In the genomic region with DNA sequence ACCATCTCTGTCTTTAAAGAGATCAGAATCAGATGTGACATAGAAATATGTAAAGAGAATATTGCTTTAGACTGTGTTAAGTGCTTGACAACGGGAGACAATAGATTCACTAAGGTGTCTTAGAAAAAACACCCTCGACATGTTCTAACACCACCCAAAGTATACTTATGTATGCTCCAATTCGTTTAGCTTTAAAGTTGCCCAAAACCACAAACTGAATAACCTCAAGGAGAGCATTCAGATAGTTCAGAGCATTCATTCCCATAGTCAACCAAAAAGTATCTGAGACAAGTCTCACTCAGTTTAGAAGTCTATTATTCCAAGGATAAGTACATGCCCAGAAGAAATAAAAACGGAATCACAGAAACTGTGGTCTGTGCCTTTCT, we compare ENCODE assay signal across 15 cellular contexts.
A peak's percentile ranks its signal among the peaks of the same experiment; 100 is the strongest.
DNase-seq lines count a peak whose midpoint lies in the region; ATAC-seq and TF ChIP-seq lines count a peak whose summit lies in the region.
"Had no signal": no experiment of that assay in that cellular context is flagged by ENCODE, and none has a peak within 500 bp of the region (broad histone marks: within the 10 kb centered on the region; RNA-seq: fewer than 3 reads in every experiment).

No MANE protein-coding gene starts in this region.

- ATAC-seq in HG02610 (IDR thresholded peaks at IDR 0.05; ENCODE audit: unreplicated experiment) (peak; percentile 7), RWPE2 (ENCODE audit: low read depth) (peak; percentile 52), HG02970 (IDR thresholded peaks at IDR 0.05; ENCODE audit: low FRiP score, unreplicated experiment) (no peak), HG02571 (IDR thresholded peaks at IDR 0.05; ENCODE audit: unreplicated experiment) (no peak)

- no peaks in the 10 kb centered on the region for H3K9me3 ChIP-seq in A673 (ENCODE audit: low read depth, low read length, poor library complexity, severe bottlenecking)
- no peaks in the 10 kb centered on the region for H3K9me3 ChIP-seq in RWPE2 (ENCODE audit: severe bottlenecking)
- H3K9me3 ChIP-seq: SK-N-SH, thyroid gland had no signal

- no peak overlapping the region for H3K4me3 ChIP-seq in A673 (ENCODE audit: low read depth, low read length, poor library complexity, severe bottlenecking)
- no peak overlapping the region for H3K4me3 ChIP-seq in RWPE2 (ENCODE audit: severe bottlenecking)
- H3K4me3 ChIP-seq: thyroid gland had no signal

- H3K27me3 Mint-ChIP-seq in activated naive CD8-positive, alpha-beta T cell treated with anti-CD3 and anti-CD28 coated beads for 36 hours = no peaks in the 10 kb centered on the region

- peaks cover 4% of the 10 kb centered on the region for H3K4me1 Mint-ChIP-seq in activated naive CD8-positive, alpha-beta T cell treated with anti-CD3 and anti-CD28 coated beads for 36 hours

- H3K27ac Mint-ChIP-seq in activated naive CD8-positive, alpha-beta T cell treated with anti-CD3 and anti-CD28 coated beads for 36 hours = no peak overlapping the region
- H3K27ac Mint-ChIP-seq: activated T-helper 2 cell treated with anti-CD3 and anti-CD28 coated beads, Interferon-gamma antibody, Interleukin-2, Interleukin-4, amounts not matched to agents 10 μg/mL and 5 μg/mL and 100 μg/mL, durations not matched to agents 14 hours and 24 hours and 36 hours had no signal

- no TSS peak for BruUV-seq in A673 (replicated peaks; lab: Mats Ljungman, UMichigan)

- H3K4me3 Mint-ChIP-seq in activated naive CD8-positive, alpha-beta T cell treated with anti-CD3 and anti-CD28 coated beads for 36 hours = no peak overlapping the region

- no peaks in the 10 kb centered on the region for H3K27me3 ChIP-seq in A673 (replicated peaks; ENCODE audit: insufficient read depth, low read depth, low read length, poor library complexity)
- H3K27me3 ChIP-seq in RWPE2 (ENCODE audit: insufficient read depth, poor library complexity, severe bottlenecking) = no peaks in the 10 kb centered on the region
- H3K27me3 ChIP-seq: thyroid gland had no signal

- CTCF ChIA-PET in A673 (lab: Charles Lee) = no interaction called here

- H3K27ac ChIP-seq in A673 (ENCODE audit: low read depth, low read length, poor library complexity, severe bottlenecking) (peak overlapping the region; percentile 62), RWPE2 (ENCODE audit: poor library complexity, severe bottlenecking) (peak overlapping the region; percentile 85)
- H3K27ac ChIP-seq: thyroid gland had no signal

- H3K36me3 ChIP-seq in A673 (ENCODE audit: insufficient read depth, low read length, poor library complexity, severe bottlenecking) (no peaks in the 10 kb centered on the region), RWPE2 (ENCODE audit: low read depth) (no peaks in the 10 kb centered on the region)
- H3K36me3 ChIP-seq: thyroid gland had no signal

- DNase-seq in A673 (ENCODE audit: low spot score) = no peak
- DNase-seq in RWPE2 (ENCODE audit: low spot score) = no peak
- peak; percentile 29 for DNase-seq in glomerular endothelial cell (ENCODE audit: extremely low read depth, low read depth, low spot score)
- no peak for DNase-seq in effector CD4-positive, alpha-beta T cell
- DNase-seq in activated naive CD8-positive, alpha-beta T cell treated with anti-CD3 and anti-CD28 coated beads for 36 hours = no peak
- DNase-seq: 8988T; activated CD4-positive, alpha-beta T cell treated with anti-CD3 and anti-CD28 coated beads for 1 hour; central memory CD4-positive, alpha-beta T cell; DMS 273 treated with DMSO at 0.1 percent for 48 hours; SK-N-SH; thyroid gland had no signal

- POLR2A ChIA-PET in A673 (lab: Charles Lee; ENCODE audit: low non-redundant PET) = no interaction called here

- no peaks in the 10 kb centered on the region for H3K9me3 Mint-ChIP-seq in activated naive CD8-positive, alpha-beta T cell treated with anti-CD3 and anti-CD28 coated beads for 36 hours
- H3K9me3 Mint-ChIP-seq: activated T-helper 2 cell treated with anti-CD3 and anti-CD28 coated beads, Interferon-gamma antibody, Interleukin-2, Interleukin-4, amounts not matched to agents 10 μg/mL and 5 μg/mL and 100 μg/mL, durations not matched to agents 14 hours and 24 hours and 36 hours had no signal

- no peaks in the 10 kb centered on the region for H3K36me3 Mint-ChIP-seq in activated naive CD8-positive, alpha-beta T cell treated with anti-CD3 and anti-CD28 coated beads for 36 hours

- TF ChIP-seq CTCF in A673 (conservative IDR thresholded peaks at IDR 0.05; ENCODE audit: low read depth, low read length) (no peak), RWPE2 (IDR thresholded peaks at IDR 0.05; ENCODE audit: poor library complexity, severe bottlenecking) (no peak)

- peaks cover 20% of the 10 kb centered on the region for H3K4me1 ChIP-seq in A673 (ENCODE audit: insufficient read depth, low read length, poor library complexity, severe bottlenecking)
- peaks cover 25% of the 10 kb centered on the region for H3K4me1 ChIP-seq in RWPE2 (ENCODE audit: insufficient read depth, poor library complexity, severe bottlenecking)
- H3K4me1 ChIP-seq: thyroid gland had no signal

- intact Hi-C loops in A673 (cut with micrococcal nuclease; ENCODE audit: unreplicated experiment) = no loop called here

Comparison
In these comparisons a context has a peak if more than half of its experiments do, and no peak if none do; other contexts are left out.
1. ATAC-seq: peak in HG02610 (single experiment) and RWPE2 (single experiment); none in HG02970 (single experiment) and HG02571 (single experiment).